Comparison of ENCODE assay signal across 8 cellular contexts in genomic region chr5:3809455-3809854, GRCh38.
"Had no signal": no experiment of that assay in that cellular context is flagged by ENCODE, and none has a peak within 500 bp of the region (broad histone marks: within the 10 kb centered on the region; RNA-seq: fewer than 3 reads in every experiment).

No MANE protein-coding gene starts in this region.

- H3K36me3 Mint-ChIP-seq: IgD-negative memory B cell had no signal

- DNase-seq: GM23248, GOT3, H7, HCEC 1CT, KBM-7 had no signal

- H3K4me3 ChIP-seq: GM23248 had no signal

- H3K4me3 Mint-ChIP-seq: IgD-negative memory B cell had no signal

- H3K9ac ChIP-seq: GM23248 had no signal

- FAIRE-seq: HepG2 had no signal

- H3K27me3 Mint-ChIP-seq: IgD-negative memory B cell had no signal

- ATAC-seq: HepG2 had no signal

- H2AFZ ChIP-seq: GM23248 had no signal

- H3K27ac ChIP-seq: GM23248, HL-60 had no signal

- H3K27ac Mint-ChIP-seq: IgD-negative memory B cell had no signal

- H3K4me1 Mint-ChIP-seq: IgD-negative memory B cell had no signal
